Comparison of ENCODE assay signal across 8 cellular contexts in the genomic region with DNA sequence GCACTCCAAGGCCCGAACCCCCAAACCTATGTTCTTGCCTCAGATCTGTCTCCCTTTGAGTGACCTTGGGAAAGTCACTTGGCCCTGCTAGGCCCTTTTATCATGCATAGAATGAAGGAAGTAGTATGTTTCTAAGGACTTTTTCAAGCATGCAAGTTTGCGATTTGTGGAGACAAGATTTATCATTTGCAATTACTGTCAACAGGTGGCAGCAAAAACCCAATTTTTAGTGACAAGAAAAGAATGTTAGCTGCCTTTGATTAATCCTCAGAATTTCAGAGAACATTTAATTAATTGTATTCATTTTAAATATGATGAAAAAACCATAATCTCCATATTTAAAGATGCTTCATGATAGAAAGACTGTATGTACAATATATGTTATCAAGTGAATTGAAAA. TPM values are rescaled to one million over a fixed set of nuclear protein-coding genes. Genes with fewer than 3 reads are reported as not detected.
DNase-seq lines count a peak whose midpoint lies in the region; ATAC-seq and TF ChIP-seq lines count a peak whose summit lies in the region.

No MANE protein-coding gene starts in this region.

- H2BK15ac ChIP-seq in mesendoderm (replicated peaks; ENCODE audit: low read depth) = no peak overlapping the region

- H2BK5ac ChIP-seq in mesendoderm (ENCODE audit: low read length) = no peak overlapping the region

- H3K27ac ChIP-seq in mesendoderm (ENCODE audit: low read depth, low read length) = no peak overlapping the region

- DNase-seq in CD14-positive monocyte (ENCODE audit: low spot score) (no peak), NCI-H460 (ENCODE audit: extremely low read depth, low read depth) (peak; percentile 58), cardiac fibroblast (ENCODE audit: low read depth in 2 of 2) (peak; percentile 71 to 84), mesendoderm (peak; percentile 62), Right ventricle myocardium inferior (ENCODE audit: missing footprints) (no peak)

- H3K27me3 ChIP-seq in mesendoderm (ENCODE audit: insufficient read depth, low read length, poor library complexity) = no peaks in the 10 kb centered on the region

- no peak overlapping the region for H2AK5ac ChIP-seq in mesendoderm (ENCODE audit: low read length)

- H3K23ac ChIP-seq in mesendoderm (ENCODE audit: low read length) = no peak overlapping the region

- no peaks in the 10 kb centered on the region for H3K79me1 ChIP-seq in mesendoderm (ENCODE audit: low read length)

- TF ChIP-seq CTCF in CD14-positive monocyte (IDR thresholded peaks at IDR 0.05) (peak; percentile 56), cardiac fibroblast (IDR thresholded peaks at IDR 0.05; ENCODE audit: low read depth, low read length) (no peak)

- H3K4me3 Mint-ChIP-seq in CD14-positive monocyte = no peak overlapping the region

- H3K4me1 Mint-ChIP-seq in CD14-positive monocyte = no peaks in the 10 kb centered on the region

- H3K4me3 ChIP-seq in cardiac fibroblast (replicated peaks in 1 of 2; ENCODE audit: low read depth in 2 of 2, low read length in 2 of 2) (no peak overlapping the region), mesendoderm (ENCODE audit: low read length) (no peak overlapping the region)

- no peak overlapping the region for H3K4ac ChIP-seq in mesendoderm (ENCODE audit: low read depth, low read length)

- WGBS in mesendoderm (ENCODE audit: extremely low coverage, insufficient coverage, low lambda C conversion rate) = no CpG with 5 or more reads among the region's 2 CpGs

- H3K4me1 ChIP-seq in mesendoderm (ENCODE audit: control insufficient read depth, low read depth, low read length) = peaks cover 6% of the 10 kb centered on the region

- no peak overlapping the region for H3K27ac Mint-ChIP-seq in CD14-positive monocyte

- no peak overlapping the region for H3K4me2 ChIP-seq in mesendoderm (ENCODE audit: low read length)

- no peak overlapping the region for H3K56ac ChIP-seq in mesendoderm (ENCODE audit: low read length)

- intact Hi-C loops in CD14-positive monocyte (cut with micrococcal nuclease) (no loop called here), Right ventricle myocardium inferior (cut with DNase I) (loop anchor here (5.0 to 10.0 kb wide), 2 partner anchors 796 to 874 kb away; no protein-coding TSS in a partner anchor)

- no peak overlapping the region for H3K9ac ChIP-seq in mesendoderm (ENCODE audit: low read length)

- no peak overlapping the region for H3K18ac ChIP-seq in mesendoderm (ENCODE audit: low read length)

- peak; percentile 54 for ATAC-seq in GM18511 (IDR thresholded peaks at IDR 0.05; ENCODE audit: unreplicated experiment)
- ATAC-seq in GM19463 (IDR thresholded peaks at IDR 0.05; ENCODE audit: unreplicated experiment) = no peak
- ATAC-seq in GM18909 (IDR thresholded peaks at IDR 0.05; ENCODE audit: poor library complexity, unreplicated experiment) = no peak
- no peak for ATAC-seq in Right ventricle myocardium inferior

- peaks cover 2 to 4% (median 2%) of the 10 kb centered on the region in 3 donors for H3K27me3 Mint-ChIP-seq in CD14-positive monocyte (ENCODE audit: low read depth in 3 of 3)

- no peak overlapping the region for H2BK120ac ChIP-seq in mesendoderm (ENCODE audit: low read depth, low read length)

- no peak overlapping the region for H4K8ac ChIP-seq in mesendoderm (ENCODE audit: low read depth, low read length)

- H3K36me3 ChIP-seq in mesendoderm (ENCODE audit: control insufficient read depth, insufficient read depth, low read length) = no peaks in the 10 kb centered on the region

- no peaks in the 10 kb centered on the region for H3K36me3 Mint-ChIP-seq in CD14-positive monocyte

- H4K5ac ChIP-seq in mesendoderm (ENCODE audit: low read length) = no peak overlapping the region

- H3K9me3 Mint-ChIP-seq in CD14-positive monocyte = peaks cover 0 to 4% (median 0%) of the 10 kb centered on the region in 7 donors

- no peaks in the 10 kb centered on the region for H3K79me2 ChIP-seq in mesendoderm (ENCODE audit: control insufficient read depth, insufficient read depth, low read length)

RNA-seq across cellular contexts. Expression of a gene that starts 28.3 kb away (rescaled TPM):
- polyA plus RNA-seq in CD14-positive monocyte = 10 to 100 TPM; 30.7 to 40.8 TPM
- total RNA-seq in NCI-H460 (2014; rRNA removed; shearing (Covaris generic)) = 10.6 and 13.1 TPM in 2 replicates
- 12.2 and 15.3 TPM in 2 replicates for polyA plus RNA-seq in NCI-H460 (2014; cell fraction: nucleus; rRNA removed)
- 74.9 TPM for polyA plus RNA-seq in mesendoderm (2013, experiment 1 of 2)
- 72.8 TPM for polyA plus RNA-seq in mesendoderm (2013, experiment 2 of 2)
- 26.6 TPM for total RNA-seq in Right ventricle myocardium inferior

Comparison
In these comparisons a context has a peak if more than half of its experiments do, and no peak if none do; other contexts are left out.
1. DNase-seq: peak in NCI-H460 (single experiment), cardiac fibroblast (2 of 2) and mesendoderm (single experiment); none in CD14-positive monocyte (single experiment) and Right ventricle myocardium inferior (single experiment).